In the genomic region with DNA sequence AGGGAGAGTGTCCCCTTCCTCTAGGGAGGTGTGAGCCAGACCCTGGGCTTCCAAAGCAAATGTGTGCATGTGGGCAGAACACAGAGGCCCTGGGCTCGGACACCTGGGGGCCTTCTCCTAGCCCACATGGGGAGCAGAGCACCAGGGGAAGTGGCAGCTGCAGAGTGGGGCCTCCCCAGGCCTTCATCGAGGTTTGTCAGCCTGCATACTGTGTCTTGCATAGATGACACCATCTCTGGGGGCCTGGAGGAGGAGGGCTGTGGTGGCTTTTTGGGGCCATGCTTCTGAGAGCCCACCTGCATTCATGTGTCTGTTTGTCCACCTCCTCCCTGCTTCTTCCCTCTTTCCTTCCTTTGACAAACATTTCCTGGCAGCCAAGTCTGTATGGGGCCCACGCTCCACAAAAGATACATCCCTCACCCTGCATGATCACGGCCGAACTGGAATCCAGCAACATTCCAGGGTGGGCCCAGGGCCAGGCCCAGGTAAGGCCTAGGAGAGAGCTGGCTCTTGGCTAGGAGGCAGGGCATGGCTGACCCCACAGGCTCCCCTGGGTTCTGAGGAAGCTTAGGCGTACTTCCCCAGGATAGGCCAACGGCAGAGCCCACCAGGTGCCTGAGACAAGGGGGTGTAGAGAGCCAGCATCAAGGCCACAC, we compare ENCODE assay signal across 10 cellular contexts.
DNase-seq lines count a peak whose midpoint lies in the region; ATAC-seq and TF ChIP-seq lines count a peak whose summit lies in the region.
"Had no signal": no experiment of that assay in that cellular context is flagged by ENCODE, and none has a peak within 500 bp of the region (broad histone marks: within the 10 kb centered on the region; RNA-seq: fewer than 3 reads in every experiment).

No MANE protein-coding gene starts in this region.

- H3K27me3 ChIP-seq in DND-41 (ENCODE audit: insufficient read depth, low read length, poor library complexity) (no peaks in the 10 kb centered on the region), right atrium auricular region (no peaks in the 10 kb centered on the region)

- H3K27ac ChIP-seq in DND-41 (ENCODE audit: low read length) (peak overlapping the region; percentile 92), right atrium auricular region (peak overlapping the region; percentile 93 to 98), skin epidermis (peak overlapping the region; percentile 29 to 92 (median 82))

- H3K4me3 ChIP-seq in DND-41 (ENCODE audit: low read depth in 1 of 2, low read length in 2 of 2) (no peak overlapping the region), right atrium auricular region (no peak overlapping the region), skin epidermis (no peak overlapping the region)

- no peak overlapping the region for H3K4me3 Mint-ChIP-seq in activated CD8-positive, alpha-beta T cell treated with anti-CD3 and anti-CD28 coated beads for 36 hours

- no peaks in the 10 kb centered on the region for H3K27me3 Mint-ChIP-seq in activated CD8-positive, alpha-beta T cell treated with anti-CD3 and anti-CD28 coated beads for 36 hours

- TF ChIP-seq CTCF in DND-41 (IDR thresholded peaks at IDR 0.05; ENCODE audit: borderline replicate concordance, extremely low read depth, low read length, poor library complexity, severe bottlenecking) (no peak), right atrium auricular region (IDR thresholded peaks at IDR 0.05) (no peak)
- TF ChIP-seq CTCF in activated CD8-positive, alpha-beta T cell treated with anti-CD3 and anti-CD28 coated beads for 36 hours (IDR thresholded peaks at IDR 0.05) = no peak

- peak; percentile 74 for DNase-seq in DND-41
- peak; percentile 17 for DNase-seq in activated CD8-positive, alpha-beta T cell treated with anti-CD3 and anti-CD28 coated beads for 36 hours
- no peak for DNase-seq in right atrium auricular region (ENCODE audit: low spot score)
- no peak for DNase-seq in GM19240 (ENCODE audit: insufficient read length, low spot score)
- no peak for DNase-seq in activated CD4-positive, alpha-beta T cell treated with anti-CD3 and anti-CD28 coated beads for 48 hours
- DNase-seq in HEK293T (ENCODE audit: extremely low spot score) = no peak
- DNase-seq: MM.1S, small intestine had no signal

- peaks cover 59% of the 10 kb centered on the region for H3K4me1 Mint-ChIP-seq in activated CD8-positive, alpha-beta T cell treated with anti-CD3 and anti-CD28 coated beads for 36 hours (ENCODE audit: low read depth)

- no peak overlapping the region for H2AFZ ChIP-seq in DND-41 (ENCODE audit: low read depth, low read length)

- CTCF ChIA-PET in activated CD8-positive, alpha-beta T cell treated with anti-CD3 and anti-CD28 coated beads for 36 hours (lab: Charles Lee) = interaction anchor here (1.0 to 1.9 kb wide), 3 partner anchors 9 to 47 kb away, joined by 3 to 7 read pairs (median 4); no protein-coding TSS in a partner anchor
- CTCF ChIA-PET in HEK293T (lab: Yijun Ruan, JAX) = no interaction called here

- H3K36me3 ChIP-seq in DND-41 (ENCODE audit: insufficient read depth, low read length) (peaks cover 46% of the 10 kb centered on the region), right atrium auricular region (peaks cover 3% of the 10 kb centered on the region)

- POLR2A ChIA-PET in activated CD8-positive, alpha-beta T cell treated with anti-CD3 and anti-CD28 coated beads for 36 hours (lab: Charles Lee) = no interaction called here
- POLR2A ChIA-PET in HEK293T (lab: Yijun Ruan, JAX) = no interaction called here

- ATAC-seq in DND-41 (ENCODE audit: insufficient read depth, low read depth) (peak; percentile 76), HG03039 (IDR thresholded peaks at IDR 0.05; ENCODE audit: unreplicated experiment) (no peak)
- no peak for ATAC-seq in activated CD8-positive, alpha-beta T cell treated with anti-CD3 and anti-CD28 coated beads for 36 hours

- H3K9me3 ChIP-seq in DND-41 (ENCODE audit: insufficient read depth, low read length, severe bottlenecking) (no peaks in the 10 kb centered on the region), right atrium auricular region (no peaks in the 10 kb centered on the region)

- H3K4me2 ChIP-seq in DND-41 (ENCODE audit: insufficient read depth, low read length) = no peak overlapping the region

- peak overlapping the region; percentile 36; the same call in 1 of the 2 replicates for H3K9ac ChIP-seq in DND-41 (ENCODE audit: low read depth, low read length)

- H3K4me1 ChIP-seq in DND-41 (ENCODE audit: insufficient read depth, low read length) (peaks cover 68% of the 10 kb centered on the region), right atrium auricular region (peaks cover 3 to 99% of the 10 kb centered on the region in 2 donors)

- H3K27ac Mint-ChIP-seq in activated CD8-positive, alpha-beta T cell treated with anti-CD3 and anti-CD28 coated beads for 36 hours = peak overlapping the region; percentile 2

- H3K36me3 Mint-ChIP-seq in activated CD8-positive, alpha-beta T cell treated with anti-CD3 and anti-CD28 coated beads for 36 hours (ENCODE audit: low read depth) = no peaks in the 10 kb centered on the region

- intact Hi-C loops in activated CD8-positive, alpha-beta T cell treated with anti-CD3 and anti-CD28 coated beads for 36 hours (cut with micrococcal nuclease) = no loop called here

- H3K9me3 Mint-ChIP-seq in activated CD8-positive, alpha-beta T cell treated with anti-CD3 and anti-CD28 coated beads for 36 hours = no peaks in the 10 kb centered on the region

- H3K79me2 ChIP-seq in DND-41 (ENCODE audit: insufficient read depth, low read length) = peaks cover 17% of the 10 kb centered on the region

- peaks cover 12% of the 10 kb centered on the region for H4K20me1 ChIP-seq in DND-41 (ENCODE audit: insufficient read depth, low read length)

TF ChIP-seq in HEK293T, 16 proteins besides CTCF, POLR2A, EP300 and RAD21:
- TF ChIP-seq SP1 (IDR thresholded peaks at IDR 0.05) (no peak), ZNF384 (IDR thresholded peaks at IDR 0.05) (no peak), L3MBTL2 (conservative IDR thresholded peaks at IDR 0.05) (no peak), TARDBP (IDR thresholded peaks at IDR 0.05) (no peak), FOXM1 (IDR thresholded peaks at IDR 0.05; ENCODE audit: borderline replicate concordance) (no peak), NFRKB (IDR thresholded peaks at IDR 0.05) (no peak), ARNT (IDR thresholded peaks at IDR 0.05) (no peak), HDGF (IDR thresholded peaks at IDR 0.05; ENCODE audit: borderline replicate concordance) (no peak), SUZ12 (IDR thresholded peaks at IDR 0.05) (no peak), BHLHE40 (IDR thresholded peaks at IDR 0.05; ENCODE audit: borderline replicate concordance) (no peak), LEF1 (IDR thresholded peaks at IDR 0.05; ENCODE audit: borderline replicate concordance) (no peak), CTBP1 (IDR thresholded peaks at IDR 0.05; ENCODE audit: borderline replicate concordance) (no peak)

Comparison
In these comparisons a context has a peak if more than half of its experiments do, and no peak if none do; other contexts are left out.
1. DNase-seq: peak in DND-41 (single experiment) and activated CD8-positive, alpha-beta T cell treated with anti-CD3 and anti-CD28 coated beads for 36 hours (single experiment); none in right atrium auricular region (single experiment), GM19240 (single experiment), activated CD4-positive, alpha-beta T cell treated with anti-CD3 and anti-CD28 coated beads for 48 hours (single experiment) and HEK293T (single experiment).
2. Peak in every context shown above with its lines, with median percentiles within 50 percentile points of each other: H3K27ac ChIP-seq.